ENCODE assay signal across 8 cellular contexts in the genomic region with DNA sequence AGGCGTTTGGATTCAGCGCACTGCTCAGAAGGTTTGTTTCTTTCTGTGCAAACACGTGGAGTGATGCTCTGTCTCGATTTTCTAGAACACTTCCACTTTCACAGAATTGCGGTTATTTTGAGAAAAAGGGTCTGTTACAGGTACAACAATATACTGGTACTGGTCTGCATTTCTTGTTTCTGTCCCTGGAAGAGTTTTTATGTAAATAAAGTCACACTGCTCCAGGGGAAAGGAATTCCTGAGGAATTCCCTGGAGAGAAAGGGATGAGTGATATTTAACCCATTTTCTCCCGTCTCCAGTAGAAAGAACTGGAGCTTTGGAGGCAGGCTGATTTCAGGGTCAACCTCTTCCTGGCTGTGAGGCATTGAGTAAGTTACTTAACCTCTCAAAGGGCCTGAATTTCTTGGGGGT. TPM values are rescaled to one million over a fixed set of nuclear protein-coding genes. Genes with fewer than 3 reads are reported as not detected.
DNase-seq lines count a peak whose midpoint lies in the region; ATAC-seq lines count a peak whose summit lies in the region.

No MANE protein-coding gene starts in this region.

- peak overlapping the region; percentile 32 for H3K4me3 ChIP-seq in naive thymus-derived CD4-positive, alpha-beta T cell (ENCODE audit: low read length)

- H3K27me3 Mint-ChIP-seq in activated T-helper 17 cell treated with anti-CD3 and anti-CD28 coated beads, Interleukin-2, amount 50 U/mL, for 72 hours: no peaks in the 10 kb centered on the region
- peaks cover 0 to 4% (median 0%) of the 10 kb centered on the region in 5 donors for H3K27me3 Mint-ChIP-seq in naive thymus-derived CD4-positive, alpha-beta T cell

- DNase-seq in ELF-1 (ENCODE audit: low read depth, low spot score): peak; percentile 83
- DNase-seq in naive thymus-derived CD4-positive, alpha-beta T cell: no peak
- DNase-seq in NK-92 treated with Interleukin-12 subunit alpha and Interleukin-12 subunit beta, amount 100 ng/mL, for 24 hours (lab: John Stamatoyannopoulos, UW): no peak

- CTCF ChIA-PET in naive thymus-derived CD4-positive, alpha-beta T cell (lab: Charles Lee): interaction anchor here (0.7 to 1.2 kb wide), 3 partner anchors 18 to 74 kb away, joined by 3 read pairs; no protein-coding TSS in a partner anchor

- no peaks in the 10 kb centered on the region for H3K27me3 ChIP-seq in naive thymus-derived CD4-positive, alpha-beta T cell (ENCODE audit: control insufficient read depth in 2 of 2, insufficient read depth in 2 of 2, low read length in 2 of 2)

- H3K27ac ChIP-seq in naive thymus-derived CD4-positive, alpha-beta T cell (ENCODE audit: low read depth, low read length): no peak overlapping the region

- H3K27ac Mint-ChIP-seq in activated T-helper 17 cell treated with anti-CD3 and anti-CD28 coated beads, Interleukin-2, amount 50 U/mL, for 72 hours: peak overlapping the region; percentile 81
- peak overlapping the region in 7 of 9 donors; percentile 30 to 88 (median 76) for H3K27ac Mint-ChIP-seq in naive thymus-derived CD4-positive, alpha-beta T cell

- H3K9me3 Mint-ChIP-seq in activated T-helper 17 cell treated with anti-CD3 and anti-CD28 coated beads, Interleukin-2, amount 50 U/mL, for 72 hours: no peaks in the 10 kb centered on the region
- H3K9me3 Mint-ChIP-seq in naive thymus-derived CD4-positive, alpha-beta T cell: peaks cover 0 to 5% (median 0%) of the 10 kb centered on the region in 11 donors

- H3K4me1 ChIP-seq in naive thymus-derived CD4-positive, alpha-beta T cell (ENCODE audit: control insufficient read depth in 2 of 2, insufficient read depth in 2 of 2, low read length in 2 of 2): peaks cover 8 to 17% of the 10 kb centered on the region in 2 donors

- H3K9me3 ChIP-seq in naive thymus-derived CD4-positive, alpha-beta T cell (ENCODE audit: control insufficient read depth in 2 of 3, low read length in 3 of 3): no peaks in the 10 kb centered on the region

- ATAC-seq in HG02973 (IDR thresholded peaks at IDR 0.05; ENCODE audit: unreplicated experiment): peak; percentile 25
- ATAC-seq in activated T-helper 17 cell treated with anti-CD3 and anti-CD28 coated beads, Interleukin-2, amount 50 U/mL, for 72 hours (replicated peaks): peak; percentile 20
- ATAC-seq in naive thymus-derived CD4-positive, alpha-beta T cell: peak; percentile 21
- no peak for ATAC-seq in HG02870 (IDR thresholded peaks at IDR 0.05; ENCODE audit: unreplicated experiment)
- no peak for ATAC-seq in HG03039 (IDR thresholded peaks at IDR 0.05; ENCODE audit: unreplicated experiment)
- no peak for ATAC-seq in GM21528 (IDR thresholded peaks at IDR 0.05; ENCODE audit: low FRiP score, unreplicated experiment)

- H3K36me3 ChIP-seq in naive thymus-derived CD4-positive, alpha-beta T cell (ENCODE audit: control insufficient read depth in 2 of 3, insufficient read depth in 3 of 3, low read length in 3 of 3): no peaks in the 10 kb centered on the region

- H3K36me3 Mint-ChIP-seq in activated T-helper 17 cell treated with anti-CD3 and anti-CD28 coated beads, Interleukin-2, amount 50 U/mL, for 72 hours (ENCODE audit: low read depth): no peaks in the 10 kb centered on the region
- peaks cover 0 to 25% (median 0%) of the 10 kb centered on the region in 5 donors for H3K36me3 Mint-ChIP-seq in naive thymus-derived CD4-positive, alpha-beta T cell

- peak overlapping the region; percentile 83 for H3K4me3 Mint-ChIP-seq in activated T-helper 17 cell treated with anti-CD3 and anti-CD28 coated beads, Interleukin-2, amount 50 U/mL, for 72 hours
- peak overlapping the region; percentile 46 to 85 (median 70) for H3K4me3 Mint-ChIP-seq in naive thymus-derived CD4-positive, alpha-beta T cell

- peaks cover 35% of the 10 kb centered on the region for H3K4me1 Mint-ChIP-seq in activated T-helper 17 cell treated with anti-CD3 and anti-CD28 coated beads, Interleukin-2, amount 50 U/mL, for 72 hours
- H3K4me1 Mint-ChIP-seq in naive thymus-derived CD4-positive, alpha-beta T cell: peaks cover 11 to 62% (median 25%) of the 10 kb centered on the region in 7 donors

- POLR2A ChIA-PET in naive thymus-derived CD4-positive, alpha-beta T cell (lab: Charles Lee): interaction anchor here (1.0 to 3.2 kb wide), 2 partner anchors 73 to 104 kb away, joined by 3 to 16 read pairs; a partner anchor contains a TSS

- intact Hi-C loops in naive thymus-derived CD4-positive, alpha-beta T cell (cut with micrococcal nuclease): no loop called here

RNA-seq across cellular contexts. Expression of a gene that starts 16.2 kb away (rescaled TPM):
- 10 to 100 TPM; 31.6 to 34.3 TPM for total RNA-seq in activated T-helper 17 cell treated with anti-CD3 and anti-CD28 coated beads, Interleukin-2, amount 50 U/mL, for 72 hours
- total RNA-seq in naive thymus-derived CD4-positive, alpha-beta T cell: 10 to 100 TPM in 1 of 5 experiments, 1 to 10 TPM in 4; 1.8 to 57.0 (median 3.3) TPM
- polyA plus RNA-seq in naive thymus-derived CD4-positive, alpha-beta T cell: 10 to 100 TPM in 1 of 2 donors, 1 to 10 TPM in 1; 7.1 to 13.3 TPM

RNA-seq across cellular contexts. Expression of a gene that starts 48.0 kb away (rescaled TPM):
- not detected for total RNA-seq in activated T-helper 17 cell treated with anti-CD3 and anti-CD28 coated beads, Interleukin-2, amount 50 U/mL, for 72 hours
- total RNA-seq in naive thymus-derived CD4-positive, alpha-beta T cell: not detected
- polyA plus RNA-seq in naive thymus-derived CD4-positive, alpha-beta T cell: not detected

RNA-seq across cellular contexts. Expression of a gene that starts 52.8 kb away (rescaled TPM):
- total RNA-seq in activated T-helper 17 cell treated with anti-CD3 and anti-CD28 coated beads, Interleukin-2, amount 50 U/mL, for 72 hours: not detected
- not detected for total RNA-seq in naive thymus-derived CD4-positive, alpha-beta T cell
- not detected for polyA plus RNA-seq in naive thymus-derived CD4-positive, alpha-beta T cell

RNA-seq across cellular contexts. Expression of a gene that starts 55.7 kb away (rescaled TPM):
- not detected for total RNA-seq in activated T-helper 17 cell treated with anti-CD3 and anti-CD28 coated beads, Interleukin-2, amount 50 U/mL, for 72 hours
- not detected for total RNA-seq in naive thymus-derived CD4-positive, alpha-beta T cell
- not detected for polyA plus RNA-seq in naive thymus-derived CD4-positive, alpha-beta T cell

RNA-seq across cellular contexts. Expression of a gene that starts 60.0 kb away (rescaled TPM):
- total RNA-seq in activated T-helper 17 cell treated with anti-CD3 and anti-CD28 coated beads, Interleukin-2, amount 50 U/mL, for 72 hours: not detected
- total RNA-seq in naive thymus-derived CD4-positive, alpha-beta T cell: not detected
- polyA plus RNA-seq in naive thymus-derived CD4-positive, alpha-beta T cell: not detected

Comparison
In these comparisons a context has a peak if more than half of its experiments do, and no peak if none do; other contexts are left out.
1. ATAC-seq: peak in HG02973 (single experiment), activated T-helper 17 cell treated with anti-CD3 and anti-CD28 coated beads, Interleukin-2, amount 50 U/mL, for 72 hours (single experiment) and naive thymus-derived CD4-positive, alpha-beta T cell (single experiment); none in HG02870 (single experiment), HG03039 (single experiment) and GM21528 (single experiment).